36 cellular contexts compared by ENCODE assay signal in the genomic region with DNA sequence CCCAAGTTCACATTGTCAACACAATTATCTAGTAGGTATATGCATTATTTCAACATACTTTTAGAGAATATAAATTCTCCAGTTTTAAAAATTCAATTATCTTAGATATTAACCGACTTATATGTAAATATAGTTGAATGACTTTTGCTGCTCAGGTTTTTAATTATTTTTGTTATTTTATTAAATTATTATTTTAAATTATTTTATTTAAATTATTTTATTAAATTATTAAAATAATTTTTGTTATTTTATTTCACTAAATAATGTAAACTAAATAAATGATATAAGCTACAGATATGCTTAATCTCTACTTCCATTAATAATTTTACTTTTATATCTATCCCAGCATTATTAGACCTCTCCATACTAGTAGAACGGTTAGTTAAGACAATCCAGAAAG.
"Had no signal": no experiment of that assay in that cellular context is flagged by ENCODE, and none has a peak within 500 bp of the region (broad histone marks: within the 10 kb centered on the region; RNA-seq: fewer than 3 reads in every experiment).

No MANE protein-coding gene starts in this region.

- H3K9me3 Mint-ChIP-seq: activated CD4-positive, alpha-beta memory T cell treated with anti-CD3 and anti-CD28 coated beads for 36 hours; activated CD4-positive, alpha-beta T cell treated with anti-CD3 and anti-CD28 coated beads, Interleukin-2, amount 10 ng/mL, durations not matched to agents 24 days and 14 days; activated naive CD4-positive, alpha-beta T cell treated with anti-CD3 and anti-CD28 coated beads for 36 hours; activated naive CD4-positive, alpha-beta T cell treated with anti-CD3 and anti-CD28 coated beads, Interleukin-2, amount 50 U/mL, for 24 hours; activated naive CD8-positive, alpha-beta T cell treated with anti-CD3 and anti-CD28 coated beads for 36 hours; activated naive CD8-positive, alpha-beta T cell treated with anti-CD3 and anti-CD28 coated beads, Interleukin-2, amount 50 U/mL, for 24 hours; activated T-helper 1 cell treated with anti-CD3 and anti-CD28 coated beads, Interleukin-12 subunit alpha, Interleukin-12 subunit beta, Interleukin-2, Interleukin-4 antibody, amounts not matched to agents 30 ng/mL and 10 ng/mL and 1 ng/mL, durations not matched to agents 14 hours and 24 hours and 36 hours; activated T-helper 2 cell treated with anti-CD3 and anti-CD28 coated beads, Interferon-gamma antibody, Interleukin-2, Interleukin-4, amounts not matched to agents 10 μg/mL and 5 μg/mL and 100 μg/mL, durations not matched to agents 14 hours and 24 hours and 36 hours; dendritic cell treated with granulocyte-macrophage colony-stimulating factor and Interleukin-4, amounts not matched to agents 40 ng/mL and 50 ng/mL, for 4 days; endodermal cell had no signal

- H3K27me3 ChIP-seq: adrenal gland, breast epithelium, cardiac muscle cell, dorsolateral prefrontal cortex, esophagus muscularis mucosa, foreskin keratinocyte had no signal

- H3K4me1 Mint-ChIP-seq: activated CD4-positive, alpha-beta T cell treated with anti-CD3 and anti-CD28 coated beads for 36 hours; activated CD4-positive, alpha-beta T cell treated with anti-CD3 and anti-CD28 coated beads, Interleukin-2, amount 10 ng/mL, durations not matched to agents 24 days and 14 days; activated CD8-positive, alpha-beta memory T cell treated with anti-CD3 and anti-CD28 coated beads, Interleukin-2, amount 10 ng/mL, durations not matched to agents 7 days and 5 days; activated naive CD4-positive, alpha-beta T cell treated with anti-CD3 and anti-CD28 coated beads, Interleukin-2, amount 50 U/mL, for 24 hours; activated naive CD8-positive, alpha-beta T cell treated with anti-CD3 and anti-CD28 coated beads for 36 hours; activated naive CD8-positive, alpha-beta T cell treated with anti-CD3 and anti-CD28 coated beads, Interleukin-2, amount 50 U/mL, for 24 hours; brain had no signal

- H3K4me3 ChIP-seq: adrenal gland, breast epithelium, cardiac muscle cell, coronary artery, dorsolateral prefrontal cortex, esophagus muscularis mucosa had no signal

- H3K27ac Mint-ChIP-seq: activated CD4-positive, alpha-beta memory T cell treated with anti-CD3 and anti-CD28 coated beads for 36 hours; activated CD4-positive, alpha-beta T cell treated with anti-CD3 and anti-CD28 coated beads for 36 hours; activated CD4-positive, alpha-beta T cell treated with anti-CD3 and anti-CD28 coated beads, Interleukin-2, amount 10 ng/mL, durations not matched to agents 24 days and 14 days; activated CD8-positive, alpha-beta memory T cell treated with anti-CD3 and anti-CD28 coated beads, Interleukin-2, amount 10 ng/mL, durations not matched to agents 7 days and 5 days; activated CD8-positive, alpha-beta T cell treated with anti-CD3 and anti-CD28 coated beads, Interleukin-2, amount 10 ng/mL, durations not matched to agents 7 days and 5 days; activated naive CD4-positive, alpha-beta T cell treated with anti-CD3 and anti-CD28 coated beads for 36 hours; activated naive CD4-positive, alpha-beta T cell treated with anti-CD3 and anti-CD28 coated beads, Interleukin-2, amount 50 U/mL, for 24 hours; activated naive CD8-positive, alpha-beta T cell treated with anti-CD3 and anti-CD28 coated beads for 36 hours; activated naive CD8-positive, alpha-beta T cell treated with anti-CD3 and anti-CD28 coated beads, Interleukin-2, amount 50 U/mL, for 24 hours; activated T-helper 1 cell treated with anti-CD3 and anti-CD28 coated beads, Interleukin-12 subunit alpha, Interleukin-12 subunit beta, Interleukin-2, Interleukin-4 antibody, amounts not matched to agents 30 ng/mL and 10 ng/mL and 1 ng/mL, durations not matched to agents 14 hours and 24 hours and 36 hours; activated T-helper 2 cell treated with anti-CD3 and anti-CD28 coated beads, Interferon-gamma antibody, Interleukin-2, Interleukin-4, amounts not matched to agents 10 μg/mL and 5 μg/mL and 100 μg/mL, durations not matched to agents 14 hours and 24 hours and 36 hours; brain; dendritic cell treated with granulocyte-macrophage colony-stimulating factor and Interleukin-4, amounts not matched to agents 40 ng/mL and 50 ng/mL, for 4 days; endodermal cell had no signal

- H3K4me1 ChIP-seq: adrenal gland, breast epithelium, esophagus muscularis mucosa, foreskin keratinocyte had no signal

- H3K27ac ChIP-seq: adrenal gland, breast epithelium, cardiac muscle cell, coronary artery, dorsolateral prefrontal cortex, esophagus muscularis mucosa, foreskin keratinocyte, WERI-Rb-1 had no signal

- H3K27me3 Mint-ChIP-seq: activated CD4-positive, alpha-beta memory T cell treated with anti-CD3 and anti-CD28 coated beads for 36 hours; activated CD4-positive, alpha-beta T cell treated with anti-CD3 and anti-CD28 coated beads for 36 hours; activated CD4-positive, alpha-beta T cell treated with anti-CD3 and anti-CD28 coated beads, Interleukin-2, amount 10 ng/mL, durations not matched to agents 24 days and 14 days; activated CD8-positive, alpha-beta memory T cell treated with anti-CD3 and anti-CD28 coated beads, Interleukin-2, amount 10 ng/mL, durations not matched to agents 7 days and 5 days; activated naive CD4-positive, alpha-beta T cell treated with anti-CD3 and anti-CD28 coated beads, Interleukin-2, amount 50 U/mL, for 24 hours; activated naive CD8-positive, alpha-beta T cell treated with anti-CD3 and anti-CD28 coated beads for 36 hours; activated naive CD8-positive, alpha-beta T cell treated with anti-CD3 and anti-CD28 coated beads, Interleukin-2, amount 50 U/mL, for 24 hours; brain; dendritic cell treated with granulocyte-macrophage colony-stimulating factor and Interleukin-4, amounts not matched to agents 40 ng/mL and 50 ng/mL, for 4 days had no signal

- ATAC-seq: activated CD4-positive, alpha-beta T cell treated with anti-CD3 and anti-CD28 coated beads for 36 hours; activated CD8-positive, alpha-beta memory T cell treated with anti-CD3 and anti-CD28 coated beads, Interleukin-2, amount 10 ng/mL, durations not matched to agents 7 days and 5 days; activated CD8-positive, alpha-beta T cell treated with anti-CD3 and anti-CD28 coated beads, Interleukin-2, amount 10 ng/mL, durations not matched to agents 7 days and 5 days; activated naive CD8-positive, alpha-beta T cell treated with anti-CD3 and anti-CD28 coated beads, Interleukin-2, amount 50 U/mL, for 24 hours; foreskin keratinocyte had no signal

- H3K36me3 ChIP-seq: adrenal gland, breast epithelium, cardiac muscle cell, esophagus muscularis mucosa, WERI-Rb-1 had no signal

- DNase-seq: activated CD4-positive, alpha-beta memory T cell treated with anti-CD3 and anti-CD28 coated beads for 36 hours; activated CD4-positive, alpha-beta T cell treated with anti-CD3 and anti-CD28 coated beads for 36 hours; activated CD4-positive, alpha-beta T cell treated with anti-CD3 and anti-CD28 coated beads, Interleukin-2, amount 10 ng/mL, durations not matched to agents 24 days and 14 days; activated CD4-positive, CD25-positive, alpha-beta regulatory T cell; activated CD4-positive, CD25-positive, alpha-beta regulatory T cell treated with anti-CD3 and anti-CD28 coated beads, Interleukin-2, amount 50 U/mL, for 72 hours; activated CD8-positive, alpha-beta memory T cell treated with anti-CD3 and anti-CD28 coated beads, Interleukin-2, amount 10 ng/mL, durations not matched to agents 7 days and 5 days; activated CD8-positive, alpha-beta memory T cell treated with anti-CD3 and anti-CD28 coated beads, Interleukin-2, amount 50 U/mL, for 4 hours; activated CD8-positive, alpha-beta T cell treated with anti-CD3 and anti-CD28 coated beads, Interleukin-2, amount 10 ng/mL, durations not matched to agents 7 days and 5 days; activated effector memory CD4-positive, alpha-beta T cell treated with anti-CD3 and anti-CD28 coated beads, Interleukin-2, amount 50 U/mL, for 16 hours; activated naive CD4-positive, alpha-beta T cell treated with anti-CD3 and anti-CD28 coated beads for 36 hours; activated naive CD8-positive, alpha-beta T cell treated with anti-CD3 and anti-CD28 coated beads for 36 hours; activated naive CD8-positive, alpha-beta T cell treated with anti-CD3 and anti-CD28 coated beads, Interleukin-2, amount 50 U/mL, for 24 hours; activated T-cell treated with anti-CD3 and anti-CD28 coated beads, Interleukin-2, amount 50 U/mL, for 1 hour; activated T-cell treated with anti-CD3 and anti-CD28 coated beads, Interleukin-2, amount 50 U/mL, for 48 hours; adrenal gland; amygdala; aorta; central memory CD4-positive, alpha-beta T cell; cerebellar nuclear complex; dorsolateral prefrontal cortex; effector memory CD4-positive, alpha-beta T cell; endodermal cell; erythroblast; foreskin keratinocyte; head of caudate nucleus; T-helper 2 cell; WERI-Rb-1 had no signal

- H3K9me3 ChIP-seq: breast epithelium, esophagus muscularis mucosa had no signal

- H3K36me3 Mint-ChIP-seq: activated CD4-positive, alpha-beta memory T cell treated with anti-CD3 and anti-CD28 coated beads for 36 hours; activated CD8-positive, alpha-beta memory T cell treated with anti-CD3 and anti-CD28 coated beads, Interleukin-2, amount 10 ng/mL, durations not matched to agents 7 days and 5 days; activated naive CD4-positive, alpha-beta T cell treated with anti-CD3 and anti-CD28 coated beads, Interleukin-2, amount 50 U/mL, for 24 hours; activated naive CD8-positive, alpha-beta T cell treated with anti-CD3 and anti-CD28 coated beads for 36 hours; brain had no signal

- H3K4me3 Mint-ChIP-seq: activated CD4-positive, alpha-beta memory T cell treated with anti-CD3 and anti-CD28 coated beads for 36 hours; activated CD4-positive, alpha-beta T cell treated with anti-CD3 and anti-CD28 coated beads for 36 hours; activated CD4-positive, alpha-beta T cell treated with anti-CD3 and anti-CD28 coated beads, Interleukin-2, amount 10 ng/mL, durations not matched to agents 24 days and 14 days; activated CD8-positive, alpha-beta memory T cell treated with anti-CD3 and anti-CD28 coated beads, Interleukin-2, amount 10 ng/mL, durations not matched to agents 7 days and 5 days; activated CD8-positive, alpha-beta T cell treated with anti-CD3 and anti-CD28 coated beads, Interleukin-2, amount 10 ng/mL, durations not matched to agents 7 days and 5 days; activated naive CD4-positive, alpha-beta T cell treated with anti-CD3 and anti-CD28 coated beads for 36 hours; activated naive CD4-positive, alpha-beta T cell treated with anti-CD3 and anti-CD28 coated beads, Interleukin-2, amount 50 U/mL, for 24 hours; activated naive CD8-positive, alpha-beta T cell treated with anti-CD3 and anti-CD28 coated beads for 36 hours; activated naive CD8-positive, alpha-beta T cell treated with anti-CD3 and anti-CD28 coated beads, Interleukin-2, amount 50 U/mL, for 24 hours; activated T-helper 1 cell treated with anti-CD3 and anti-CD28 coated beads, Interleukin-12 subunit alpha, Interleukin-12 subunit beta, Interleukin-2, Interleukin-4 antibody, amounts not matched to agents 30 ng/mL and 10 ng/mL and 1 ng/mL, durations not matched to agents 14 hours and 24 hours and 36 hours; brain; dendritic cell treated with granulocyte-macrophage colony-stimulating factor and Interleukin-4, amounts not matched to agents 40 ng/mL and 50 ng/mL, for 4 days; endodermal cell had no signal
